ENCODE assay signal across 26 cellular contexts in the genomic region with DNA sequence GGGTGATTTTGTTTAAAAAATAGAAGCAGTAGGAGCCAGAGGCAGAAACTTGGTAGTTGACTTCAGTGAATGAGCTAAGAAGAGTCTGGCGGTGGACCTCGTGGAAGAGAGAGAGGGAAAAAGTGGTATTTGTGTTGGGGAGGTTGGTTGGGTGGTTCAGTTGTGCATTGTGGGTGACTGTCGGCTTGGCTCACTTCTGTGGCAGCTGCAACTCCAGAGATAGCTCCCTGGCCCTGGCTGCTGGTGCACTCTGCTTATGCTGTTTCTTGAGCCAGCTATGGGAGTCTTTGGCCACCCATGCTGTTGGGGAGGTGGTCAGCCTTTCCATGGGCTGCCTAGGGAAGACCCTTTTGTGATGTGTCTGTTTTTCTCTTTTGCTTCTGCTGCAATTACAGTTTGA. TPM values are rescaled to one million over a fixed set of nuclear protein-coding genes. Genes with fewer than 3 reads are reported as not detected.
DNase-seq lines count a peak whose midpoint lies in the region; ATAC-seq and TF ChIP-seq lines count a peak whose summit lies in the region.
"Had no signal": no experiment of that assay in that cellular context is flagged by ENCODE, and none has a peak within 500 bp of the region (broad histone marks: within the 10 kb centered on the region; RNA-seq: fewer than 3 reads in every experiment).

No MANE protein-coding gene starts in this region.

- H3K4me1 Mint-ChIP-seq in activated CD4-positive, alpha-beta T cell treated with anti-CD3 and anti-CD28 coated beads, Interleukin-2, amount 10 ng/mL, durations not matched to agents 7 days and 5 days, result peaks cover 50% of the 10 kb centered on the region
- peaks cover 58% of the 10 kb centered on the region for H3K4me1 Mint-ChIP-seq in T-helper 17 cell
- H3K4me1 Mint-ChIP-seq in dendritic cell treated with granulocyte-macrophage colony-stimulating factor and Interleukin-4, amounts not matched to agents 40 ng/mL and 50 ng/mL, for 4 days (ENCODE audit: low read depth), result peaks cover 31% of the 10 kb centered on the region

- ATAC-seq in T-helper 17 cell (no peak), gastrocnemius medialis (peak; percentile 7 to 31), HG03457 (IDR thresholded peaks at IDR 0.05; ENCODE audit: unreplicated experiment) (no peak)
- ATAC-seq: activated CD4-positive, alpha-beta T cell treated with anti-CD3 and anti-CD28 coated beads for 36 hours; activated CD8-positive, alpha-beta memory T cell treated with anti-CD3 and anti-CD28 coated beads, Interleukin-2, amount 10 ng/mL, durations not matched to agents 7 days and 5 days; esophagus mucosa; HCT116; upper lobe of right lung had no signal

- H3K4me1 ChIP-seq in gastrocnemius medialis, result peaks cover 0 to 18% of the 10 kb centered on the region in 2 donors
- H3K4me1 ChIP-seq: suprapubic skin had no signal

- intact Hi-C loops in dendritic cell treated with granulocyte-macrophage colony-stimulating factor and Interleukin-4, amounts not matched to agents 40 ng/mL and 50 ng/mL, for 4 days (cut with micrococcal nuclease), result no loop called here
- intact Hi-C loops in gastrocnemius medialis (cut with DNase I; ENCODE audit: low total_unique reads), result no loop called here

- no peak overlapping the region for H3K4me3 Mint-ChIP-seq in activated CD4-positive, alpha-beta T cell treated with anti-CD3 and anti-CD28 coated beads, Interleukin-2, amount 10 ng/mL, durations not matched to agents 7 days and 5 days
- peak overlapping the region; percentile 89 for H3K4me3 Mint-ChIP-seq in T-helper 17 cell
- no peak overlapping the region for H3K4me3 Mint-ChIP-seq in dendritic cell treated with granulocyte-macrophage colony-stimulating factor and Interleukin-4, amounts not matched to agents 40 ng/mL and 50 ng/mL, for 4 days
- H3K4me3 Mint-ChIP-seq: activated CD4-positive, alpha-beta T cell treated with anti-CD3 and anti-CD28 coated beads for 36 hours; activated CD8-positive, alpha-beta memory T cell treated with anti-CD3 and anti-CD28 coated beads, Interleukin-2, amount 10 ng/mL, durations not matched to agents 7 days and 5 days; activated T-helper 1 cell treated with anti-CD3 and anti-CD28 coated beads, Interleukin-12 subunit alpha, Interleukin-12 subunit beta, Interleukin-2, Interleukin-4 antibody, amounts not matched to agents 30 ng/mL and 10 ng/mL and 1 ng/mL, durations not matched to agents 14 hours and 24 hours and 36 hours had no signal

- no peaks in the 10 kb centered on the region for H3K27me3 ChIP-seq in gastrocnemius medialis
- H3K27me3 ChIP-seq: neutrophil, suprapubic skin, upper lobe of right lung had no signal

- POLR2A ChIA-PET in activated CD4-positive, alpha-beta T cell treated with anti-CD3 and anti-CD28 coated beads, Interleukin-2, amount 10 ng/mL, durations not matched to agents 7 days and 5 days (lab: Charles Lee), result interaction anchor here (0.6 kb wide), 1 partner anchor 23 kb away, joined by 4 read pairs; no protein-coding TSS in a partner anchor

- H3K27ac Mint-ChIP-seq in activated CD4-positive, alpha-beta T cell treated with anti-CD3 and anti-CD28 coated beads, Interleukin-2, amount 10 ng/mL, durations not matched to agents 7 days and 5 days, result peak overlapping the region; percentile 70
- H3K27ac Mint-ChIP-seq in T-helper 17 cell, result peak overlapping the region; percentile 100
- peak overlapping the region; percentile 31 for H3K27ac Mint-ChIP-seq in dendritic cell treated with granulocyte-macrophage colony-stimulating factor and Interleukin-4, amounts not matched to agents 40 ng/mL and 50 ng/mL, for 4 days
- H3K27ac Mint-ChIP-seq: activated CD4-positive, alpha-beta T cell treated with anti-CD3 and anti-CD28 coated beads for 36 hours; activated CD8-positive, alpha-beta memory T cell treated with anti-CD3 and anti-CD28 coated beads, Interleukin-2, amount 10 ng/mL, durations not matched to agents 7 days and 5 days; activated T-helper 1 cell treated with anti-CD3 and anti-CD28 coated beads, Interleukin-12 subunit alpha, Interleukin-12 subunit beta, Interleukin-2, Interleukin-4 antibody, amounts not matched to agents 30 ng/mL and 10 ng/mL and 1 ng/mL, durations not matched to agents 14 hours and 24 hours and 36 hours had no signal

- H3K9me3 ChIP-seq in T-helper 17 cell (ENCODE audit: control insufficient read depth, low read length, poor library complexity, severe bottlenecking), result no peaks in the 10 kb centered on the region
- H3K9me3 ChIP-seq in gastrocnemius medialis, result no peaks in the 10 kb centered on the region
- H3K9me3 ChIP-seq: neutrophil, suprapubic skin, upper lobe of right lung had no signal

- TF ChIP-seq CTCF in gastrocnemius medialis (IDR thresholded peaks at IDR 0.05 in 4 of 5, conservative IDR thresholded peaks at IDR 0.05 in 1 of 5), result no peak

- no peak for DNase-seq in activated CD4-positive, alpha-beta T cell treated with anti-CD3 and anti-CD28 coated beads, Interleukin-2, amount 10 ng/mL, durations not matched to agents 7 days and 5 days
- no peak for DNase-seq in activated CD4-positive, alpha-beta T cell treated with anti-CD3 and anti-CD28 coated beads, Interleukin-2, amount 50 U/mL, for 1 hour
- DNase-seq in T-helper 17 cell (no peak), gastrocnemius medialis (no peak), pons (ENCODE audit: low spot score) (no peak), inferior parietal cortex (ENCODE audit: extremely low spot score) (no peak)
- DNase-seq: 8988T; activated CD4-positive, alpha-beta T cell treated with anti-CD3 and anti-CD28 coated beads for 36 hours; activated CD8-positive, alpha-beta memory T cell treated with anti-CD3 and anti-CD28 coated beads, Interleukin-2, amount 10 ng/mL, durations not matched to agents 7 days and 5 days; central memory CD4-positive, alpha-beta T cell; kidney; NCI-H1436; NCI-H2081 treated with DMSO at 0.1 percent for 48 hours; NCI-H748 treated with DMSO at 0.1 percent for 48 hours; stimulated activated CD4-positive, alpha-beta T cell treated with anti-CD3 and anti-CD28 coated beads, Interleukin-15, amount 100 ng/mL, for 24 hours; stimulated activated CD4-positive, alpha-beta T cell treated with anti-CD3 and anti-CD28 coated beads, Interleukin-4, amount 100 ng/mL, for 4 hours; T-helper 9 cell; upper lobe of right lung had no signal

- peaks cover 67% of the 10 kb centered on the region for H3K36me3 Mint-ChIP-seq in activated CD4-positive, alpha-beta T cell treated with anti-CD3 and anti-CD28 coated beads, Interleukin-2, amount 10 ng/mL, durations not matched to agents 7 days and 5 days (ENCODE audit: low read depth)
- H3K36me3 Mint-ChIP-seq in T-helper 17 cell (ENCODE audit: low read depth), result peaks cover 15% of the 10 kb centered on the region
- peaks cover 94% of the 10 kb centered on the region for H3K36me3 Mint-ChIP-seq in dendritic cell treated with granulocyte-macrophage colony-stimulating factor and Interleukin-4, amounts not matched to agents 40 ng/mL and 50 ng/mL, for 4 days (ENCODE audit: low read depth)

- CTCF ChIA-PET in activated CD4-positive, alpha-beta T cell treated with anti-CD3 and anti-CD28 coated beads, Interleukin-2, amount 10 ng/mL, durations not matched to agents 7 days and 5 days (lab: Charles Lee), result interaction anchor here (0.6 to 1.1 kb wide), 2 partner anchors 15 to 17 kb away, joined by 3 to 6 read pairs; no protein-coding TSS in a partner anchor

- H3K36me3 ChIP-seq in gastrocnemius medialis, result peaks cover 0 to 71% of the 10 kb centered on the region in 2 donors

- peak overlapping the region in 1 of 4 donors; percentile 22 for H3K27ac ChIP-seq in gastrocnemius medialis
- H3K27ac ChIP-seq: C4-2B, neutrophil, suprapubic skin, upper lobe of right lung had no signal

- in situ Hi-C loops in gastrocnemius medialis (cut with MboI; ENCODE audit: low sequenced_read_pairs in 4 of 4), result no loop called here

- H3K4me3 ChIP-seq in gastrocnemius medialis, result no peak overlapping the region
- H3K4me3 ChIP-seq: suprapubic skin, upper lobe of right lung had no signal

- no peak for TF ChIP-seq POLR2A in gastrocnemius medialis (IDR thresholded peaks at IDR 0.05)

- H3K27me3 Mint-ChIP-seq in activated CD4-positive, alpha-beta T cell treated with anti-CD3 and anti-CD28 coated beads, Interleukin-2, amount 10 ng/mL, durations not matched to agents 7 days and 5 days, result no peaks in the 10 kb centered on the region
- no peaks in the 10 kb centered on the region for H3K27me3 Mint-ChIP-seq in T-helper 17 cell
- no peaks in the 10 kb centered on the region for H3K27me3 Mint-ChIP-seq in dendritic cell treated with granulocyte-macrophage colony-stimulating factor and Interleukin-4, amounts not matched to agents 40 ng/mL and 50 ng/mL, for 4 days
- H3K27me3 Mint-ChIP-seq: activated CD4-positive, alpha-beta T cell treated with anti-CD3 and anti-CD28 coated beads for 36 hours; activated CD8-positive, alpha-beta memory T cell treated with anti-CD3 and anti-CD28 coated beads, Interleukin-2, amount 10 ng/mL, durations not matched to agents 7 days and 5 days had no signal

- H3K9me3 Mint-ChIP-seq in activated CD4-positive, alpha-beta T cell treated with anti-CD3 and anti-CD28 coated beads, Interleukin-2, amount 10 ng/mL, durations not matched to agents 7 days and 5 days, result no peaks in the 10 kb centered on the region
- H3K9me3 Mint-ChIP-seq in dendritic cell treated with granulocyte-macrophage colony-stimulating factor and Interleukin-4, amounts not matched to agents 40 ng/mL and 50 ng/mL, for 4 days, result no peaks in the 10 kb centered on the region
- H3K9me3 Mint-ChIP-seq: activated T-helper 1 cell treated with anti-CD3 and anti-CD28 coated beads, Interleukin-12 subunit alpha, Interleukin-12 subunit beta, Interleukin-2, Interleukin-4 antibody, amounts not matched to agents 30 ng/mL and 10 ng/mL and 1 ng/mL, durations not matched to agents 14 hours and 24 hours and 36 hours had no signal

RNA-seq across cellular contexts. Expression of a gene that starts 50.4 kb away (rescaled TPM):
- total RNA-seq in activated CD4-positive, alpha-beta T cell treated with anti-CD3 and anti-CD28 coated beads, Interleukin-2, amount 10 ng/mL, durations not matched to agents 7 days and 5 days, result under 1 TPM; 0.25 to 0.27 TPM
- 1 to 10 TPM; 1.9 to 4.2 TPM for total RNA-seq in T-helper 17 cell
- 10 to 100 TPM; 26.1 to 50.1 (median 39.0) TPM for total RNA-seq in gastrocnemius medialis
- total RNA-seq: activated CD8-positive, alpha-beta memory T cell treated with anti-CD3 and anti-CD28 coated beads, Interleukin-2, amount 10 ng/mL, durations not matched to agents 7 days and 5 days; activated T-helper 1 cell treated with anti-CD3 and anti-CD28 coated beads, Interleukin-12 subunit alpha, Interleukin-12 subunit beta, Interleukin-2, Interleukin-4 antibody, amounts not matched to agents 30 ng/mL and 10 ng/mL and 1 ng/mL, durations not matched to agents 14 hours and 24 hours and 36 hours had no signal

Comparison
In these comparisons a context has a peak if more than half of its experiments do, and no peak if none do; other contexts are left out.
1. H3K27ac Mint-ChIP-seq: peak in every context shown above with its lines; median percentile 100 in T-helper 17 cell; 70 in activated CD4-positive, alpha-beta T cell treated with anti-CD3 and anti-CD28 coated beads, Interleukin-2, amount 10 ng/mL, durations not matched to agents 7 days and 5 days; 31 in dendritic cell treated with granulocyte-macrophage colony-stimulating factor and Interleukin-4, amounts not matched to agents 40 ng/mL and 50 ng/mL, for 4 days.
2. ATAC-seq: peak in gastrocnemius medialis (2 of 2); none in T-helper 17 cell (single experiment) and HG03457 (single experiment).
3. RNA of a gene that starts 50.4 kb away (total RNA-seq): 26.1 to 50.1 TPM in gastrocnemius medialis; 1.9 to 4.2 TPM in T-helper 17 cell and 0.25 to 0.27 TPM in activated CD4-positive, alpha-beta T cell treated with anti-CD3 and anti-CD28 coated beads, Interleukin-2, amount 10 ng/mL, durations not matched to agents 7 days and 5 days; every median in the first group is over 4 times any median in the second.